In the genomic region with DNA sequence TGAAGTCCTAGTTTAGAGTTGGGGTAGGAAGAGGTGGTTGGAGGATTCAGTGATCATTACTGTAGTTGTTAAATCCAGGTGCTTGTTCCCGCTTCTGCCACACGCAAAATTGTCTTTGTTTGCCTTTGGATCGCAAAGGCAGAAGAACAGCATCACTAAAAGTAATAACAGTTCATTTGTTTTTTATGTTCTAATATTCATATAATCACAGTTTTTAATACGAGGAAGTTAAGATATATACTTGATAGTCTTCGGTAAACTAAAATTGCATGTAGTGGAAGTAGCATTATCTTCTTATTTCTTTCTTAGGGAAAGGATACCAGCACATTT, we compare ENCODE assay signal across 8 cellular contexts. TPM values are rescaled to one million over a fixed set of nuclear protein-coding genes. Genes with fewer than 3 reads are reported as not detected.
DNase-seq lines count a peak whose midpoint lies in the region; ATAC-seq and TF ChIP-seq lines count a peak whose summit lies in the region.

No MANE protein-coding gene starts in this region.

- TSS peak; percentile 90 for BruUV-seq in A673 (replicated peaks; lab: Mats Ljungman, UMichigan)

- H3K4me1 ChIP-seq in A673 (ENCODE audit: insufficient read depth, low read length, poor library complexity, severe bottlenecking) (peaks cover 22% of the 10 kb centered on the region), stomach smooth muscle (ENCODE audit: control insufficient read depth, insufficient read depth, low read length) (peaks cover 12% of the 10 kb centered on the region)

- no peak for DNase-seq in A673 (ENCODE audit: low spot score)
- no peak for DNase-seq in WERI-Rb-1
- no peak for DNase-seq in NCI-H82 (lab: John Stamatoyannopoulos, UW)

- H3K9me3 ChIP-seq in A673 (ENCODE audit: low read depth, low read length, poor library complexity, severe bottlenecking) (no peaks in the 10 kb centered on the region), WERI-Rb-1 (ENCODE audit: severe bottlenecking) (no peaks in the 10 kb centered on the region), stomach smooth muscle (ENCODE audit: control insufficient read depth in 2 of 2, low read length in 2 of 2) (no peaks in the 10 kb centered on the region)

- CTCF ChIA-PET in A673 (lab: Charles Lee), result no interaction called here

- H3K9ac ChIP-seq in stomach smooth muscle (ENCODE audit: low read length in 2 of 2), result peak overlapping the region; percentile 84 to 95

- ATAC-seq in GM21717 (IDR thresholded peaks at IDR 0.05; ENCODE audit: unreplicated experiment), result peak; percentile 6
- no peak for ATAC-seq in HG03565 (IDR thresholded peaks at IDR 0.05; ENCODE audit: unreplicated experiment)
- ATAC-seq in GM18868 (IDR thresholded peaks at IDR 0.05; ENCODE audit: unreplicated experiment), result no peak

- intact Hi-C loops in A673 (cut with micrococcal nuclease; ENCODE audit: unreplicated experiment), result loop anchor here (5.0 kb wide), 1 partner anchor 45 kb away; a partner anchor contains a TSS

- H3K4me3 ChIP-seq in A673 (ENCODE audit: low read depth, low read length, poor library complexity, severe bottlenecking) (peak overlapping the region; percentile 76), WERI-Rb-1 (ENCODE audit: low read depth, low read length) (peak overlapping the region; percentile 85), iPS-11a (ENCODE audit: low read depth, low read length) (peak overlapping the region; percentile 94), stomach smooth muscle (ENCODE audit: low read length in 2 of 2) (peak overlapping the region; percentile 97 to 99)

- TF ChIP-seq CTCF in A673 (conservative IDR thresholded peaks at IDR 0.05; ENCODE audit: low read depth, low read length) (no peak), WERI-Rb-1 (IDR thresholded peaks at IDR 0.05; ENCODE audit: low read depth, low read length) (no peak)

- H3K36me3 ChIP-seq in A673 (ENCODE audit: insufficient read depth, low read length, poor library complexity, severe bottlenecking) (no peaks in the 10 kb centered on the region), WERI-Rb-1 (no peaks in the 10 kb centered on the region; the same call in 1 of the 2 replicates), stomach smooth muscle (ENCODE audit: control insufficient read depth in 2 of 2, insufficient read depth in 2 of 2, low read length in 2 of 2) (no peaks in the 10 kb centered on the region)

- POLR2A ChIA-PET in A673 (lab: Charles Lee; ENCODE audit: low non-redundant PET), result interaction anchor here (0.6 kb wide), 1 partner anchor 20 kb away, joined by 3 read pairs; no protein-coding TSS in a partner anchor

- H3K27ac ChIP-seq in A673 (ENCODE audit: low read depth, low read length, poor library complexity, severe bottlenecking), result peak overlapping the region; percentile 90
- peak overlapping the region; percentile 99 for H3K27ac ChIP-seq in WERI-Rb-1
- H3K27ac ChIP-seq in stomach smooth muscle (ENCODE audit: low read length), result peak overlapping the region; percentile 89

- H3K27me3 ChIP-seq in A673 (replicated peaks; ENCODE audit: insufficient read depth, low read depth, low read length, poor library complexity) (no peaks in the 10 kb centered on the region), WERI-Rb-1 (ENCODE audit: insufficient read depth, low read depth, severe bottlenecking) (no peaks in the 10 kb centered on the region), stomach smooth muscle (ENCODE audit: control insufficient read depth in 1 of 2, insufficient read depth in 2 of 2, low read length in 2 of 2) (no peaks in the 10 kb centered on the region)

RNA-seq across cellular contexts. Expression of a gene that starts 0.4 kb away (rescaled TPM):
- total RNA-seq in A673 (2021), result 119 and 120 TPM in 2 replicates

RNA-seq across cellular contexts. Expression of a gene that starts 0.7 kb away (rescaled TPM):
- total RNA-seq in A673 (2021), result 15.5 and 18.4 TPM in 2 replicates

RNA-seq across cellular contexts. Expression of a gene that starts 43.8 kb away (rescaled TPM):
- total RNA-seq in A673 (2021), result 55.1 and 57.5 TPM in 2 replicates
